ENCODE assay signal across 8 cellular contexts in genomic region chr22:50252081-50253045, GRCh38. TPM values are rescaled to one million over a fixed set of nuclear protein-coding genes. Genes with fewer than 3 reads are reported as not detected.
A peak's percentile ranks its signal among the peaks of the same experiment; 100 is the strongest.
DNase-seq lines count a peak whose midpoint lies in the region; ATAC-seq, FAIRE-seq and TF ChIP-seq lines count a peak whose summit lies in the region.

No MANE protein-coding gene starts in this region.

- intact Hi-C loops in posterior vena cava (cut with DNase I), result loop anchor here in 1 of 2 donors (5.0 to 10.0 kb wide), 2 partner anchors 90 to 252 kb away; partner anchors contain the start of genes LMF2, NCAPH2 and PPP6R2

- H3K27me3 ChIP-seq in foreskin keratinocyte (no peaks in the 10 kb centered on the region), parathyroid adenoma (ENCODE audit: control insufficient read depth, insufficient read depth, low read length) (no peaks in the 10 kb centered on the region)

- H3K4me3 ChIP-seq in AG04449 (ENCODE audit: low read depth, low read length) (no peak overlapping the region), parathyroid adenoma (ENCODE audit: low read depth, low read length) (no peak overlapping the region)

- no peaks in the 10 kb centered on the region for H3K79me2 ChIP-seq in parathyroid adenoma

- H3K36me3 ChIP-seq in parathyroid adenoma (ENCODE audit: control insufficient read depth, insufficient read depth, low read length), result no peaks in the 10 kb centered on the region

- H3K27ac ChIP-seq in foreskin keratinocyte (no peak overlapping the region), parathyroid adenoma (peak overlapping the region; percentile 32)

- FAIRE-seq in GM19239 (lab: Jason Lieb, UNC), result peak; percentile 37

- no peak overlapping the region for H3K9ac ChIP-seq in parathyroid adenoma

- no peaks in the 10 kb centered on the region for H3K4me1 ChIP-seq in foreskin keratinocyte
- peaks cover 4% of the 10 kb centered on the region for H3K4me1 ChIP-seq in parathyroid adenoma

- ATAC-seq in foreskin keratinocyte, result peak; percentile 54
- ATAC-seq in GM21737 (IDR thresholded peaks at IDR 0.05; ENCODE audit: unreplicated experiment), result no peak

- DNase-seq in AG04449 (ENCODE audit: low read depth, low spot score) (no peak), GM19239 (ENCODE audit: insufficient read length, low spot score) (peak; percentile 70), RKO (ENCODE audit: low spot score) (peak; percentile 73), foreskin keratinocyte (no peak), posterior vena cava (ENCODE audit: low spot score) (no peak)
- DNase-seq in activated effector memory CD4-positive, alpha-beta T cell treated with Interleukin-2 at 50 U/mL for 16 hours, result peak; percentile 64

- POLR2A ChIA-PET in AG04449 (lab: Yijun Ruan, JAX), result interaction anchor here (0.6 to 2.1 kb wide), 6 partner anchors 9 to 213 kb away, joined by 3 to 16 read pairs (median 4); partner anchors contain the start of gene MAPK12

- CTCF ChIA-PET in AG04449 (lab: Yijun Ruan, JAX), result interaction anchor here (0.7 to 7.5 kb wide), 33 partner anchors 8 to 369 kb away, joined by 3 to 92 read pairs (median 5); partner anchors contain the start of genes DENND6B, MAPK11, MAPK12 and PLXNB2

- no peak overlapping the region for H3K4me2 ChIP-seq in parathyroid adenoma (ENCODE audit: low read length)

- no peaks in the 10 kb centered on the region for H3K9me3 ChIP-seq in parathyroid adenoma (ENCODE audit: control insufficient read depth, low read length)

- no peak overlapping the region for H2AFZ ChIP-seq in parathyroid adenoma

- peak; percentile 84 for TF ChIP-seq CTCF in AG04449 (IDR thresholded peaks at IDR 0.05; ENCODE audit: insufficient read depth, low read length, missing control alignments)
- peak; percentile 85 for TF ChIP-seq CTCF in foreskin keratinocyte (conservative IDR thresholded peaks at IDR 0.05)
- peak; percentile 57 for TF ChIP-seq CTCF in parathyroid adenoma (IDR thresholded peaks at IDR 0.05)

RNA-seq across cellular contexts. Expression of gene HDAC10, which starts 1.3 kb away (rescaled TPM):
- total RNA-seq in foreskin keratinocyte (8.3 and 11.7 TPM in 2 replicates), posterior vena cava (10 to 100 TPM; 14.1 to 23.6 TPM)
- polyA plus RNA-seq in foreskin keratinocyte, result 12.7 and 14.0 TPM in 2 replicates

RNA-seq across cellular contexts. Expression of gene TUBGCP6, which starts 7.5 kb away (rescaled TPM):
- total RNA-seq in foreskin keratinocyte (21.6 and 22.6 TPM in 2 replicates), posterior vena cava (10 to 100 TPM; 20.6 to 23.4 TPM)
- 12.9 and 13.4 TPM in 2 replicates for polyA plus RNA-seq in foreskin keratinocyte

RNA-seq across cellular contexts. Expression of gene MAPK12, which starts 9.1 kb away (rescaled TPM):
- 13.8 and 20.4 TPM in 2 replicates for total RNA-seq in foreskin keratinocyte
- 15.0 and 25.3 TPM in 2 replicates for polyA plus RNA-seq in foreskin keratinocyte
- 10 to 100 TPM; 10.4 to 13.2 TPM for total RNA-seq in posterior vena cava

RNA-seq across cellular contexts. Expression of gene MAPK11, which starts 17.8 kb away (rescaled TPM):
- total RNA-seq in foreskin keratinocyte (4.6 and 6.3 TPM in 2 replicates), posterior vena cava (10 to 100 TPM; 11.5 to 11.6 TPM)
- 6.1 and 8.5 TPM in 2 replicates for polyA plus RNA-seq in foreskin keratinocyte

RNA-seq across cellular contexts. Expression of gene SELENOO, which starts 51.6 kb away (rescaled TPM):
- 28.9 and 29.6 TPM in 2 replicates for total RNA-seq in foreskin keratinocyte
- 34.8 and 38.3 TPM in 2 replicates for polyA plus RNA-seq in foreskin keratinocyte
- 10 to 100 TPM; 10.8 to 11.9 TPM for total RNA-seq in posterior vena cava

Comparison
In these comparisons a context has a peak if more than half of its experiments do, and no peak if none do; other contexts are left out.
1. DNase-seq: peak in GM19239 (single experiment), RKO (single experiment) and activated effector memory CD4-positive, alpha-beta T cell treated with Interleukin-2 at 50 U/mL for 16 hours (single experiment); none in AG04449 (single experiment), foreskin keratinocyte (0 of 2) and posterior vena cava (single experiment).
2. Peak in every context shown above with its lines, with median percentiles within 50 percentile points of each other: CTCF ChIP-seq.